In the genomic region with DNA sequence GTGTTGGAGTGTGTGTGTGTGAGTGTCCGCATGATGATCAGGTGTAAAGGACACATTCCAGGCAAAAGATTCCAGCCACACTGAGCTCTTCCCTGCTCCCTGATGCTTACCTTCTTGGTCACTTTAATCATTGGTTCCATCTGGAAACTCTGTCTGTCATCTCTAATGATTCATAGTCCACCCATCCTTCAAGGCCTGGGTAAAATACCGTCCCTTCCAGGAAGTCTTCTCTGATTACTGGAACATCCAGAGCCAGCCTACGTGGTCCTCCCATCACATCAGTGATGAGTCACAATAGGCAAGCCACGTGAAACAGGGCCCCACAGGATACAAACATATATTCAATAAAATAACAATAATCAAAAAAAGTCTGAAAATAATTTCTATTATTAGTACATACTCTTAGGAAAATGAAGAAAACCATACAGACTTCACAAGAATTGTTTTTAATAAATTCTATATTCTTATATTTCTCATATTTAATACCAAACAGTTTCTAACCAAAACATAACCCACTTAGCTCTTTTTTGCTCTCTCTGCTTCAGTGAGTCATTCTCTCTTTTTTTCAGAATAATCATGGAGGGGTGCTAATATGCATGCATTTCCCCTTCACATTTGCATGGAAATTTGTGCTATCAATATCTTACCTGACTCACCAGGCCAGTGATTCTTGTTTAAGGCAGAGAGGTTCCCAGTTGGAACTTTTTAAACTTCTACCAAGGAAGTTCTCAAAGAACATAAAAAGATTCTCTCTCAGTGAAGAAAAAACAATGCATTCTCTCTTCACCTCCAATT, we compare ENCODE assay signal across 17 cellular contexts.
DNase-seq lines count a peak whose midpoint lies in the region; ATAC-seq and TF ChIP-seq lines count a peak whose summit lies in the region.
"Had no signal": no experiment of that assay in that cellular context is flagged by ENCODE, and none has a peak within 500 bp of the region (broad histone marks: within the 10 kb centered on the region; RNA-seq: fewer than 3 reads in every experiment).

No MANE protein-coding gene starts in this region.

- H2AFZ ChIP-seq in GM23338, result 0 out of 2 replicates have a peak overlapping the region, but pooled peaks have one; percentile 69

- no peaks in the 10 kb centered on the region; the same call in 1 of the 2 replicates for H3K9me2 ChIP-seq in GM23338 (ENCODE audit: insufficient read depth)

- H4K20me1 ChIP-seq in GM23338 (replicated peaks; ENCODE audit: insufficient read depth), result no peaks in the 10 kb centered on the region

- H3K79me2 ChIP-seq in GM23338 (replicated peaks; ENCODE audit: insufficient read depth), result no peaks in the 10 kb centered on the region

- intact Hi-C loops in lower lobe of right lung (cut with DNase I), result no loop called here

- ATAC-seq in GM23338 (no peak), lower lobe of right lung (no peak), HG03378 (IDR thresholded peaks at IDR 0.05; ENCODE audit: unreplicated experiment) (no peak)
- ATAC-seq: A549 had no signal

- H3K4me3 Mint-ChIP-seq in GM23338, result no peak overlapping the region
- H3K4me3 Mint-ChIP-seq: CD14-positive monocyte; CD4-positive, alpha-beta memory T cell; H9; IgD-negative memory B cell had no signal

- TF ChIP-seq CTCF in GM23338 (conservative IDR thresholded peaks at IDR 0.05; ENCODE audit: low read depth in 2 of 2) (no peak), fibroblast of pulmonary artery (IDR thresholded peaks at IDR 0.05; ENCODE audit: low read length, missing control alignments) (no peak), lower lobe of right lung (IDR thresholded peaks at IDR 0.05) (no peak), GM13976 (IDR thresholded peaks at IDR 0.05; ENCODE audit: borderline replicate concordance, control extremely low read depth, extremely low read depth, insufficient read depth, missing control alignments) (no peak)

- no peaks in the 10 kb centered on the region for H3F3A ChIP-seq in GM23338 (replicated peaks; ENCODE audit: low read depth)

- H3K27me3 ChIP-seq in GM23338 (ENCODE audit: insufficient read depth) (no peaks in the 10 kb centered on the region), lower lobe of right lung (ENCODE audit: low read depth) (no peaks in the 10 kb centered on the region)

- H3K4me3 ChIP-seq in GM23338 (no peak overlapping the region), fibroblast of pulmonary artery (replicated peaks; ENCODE audit: low read depth, low read length) (no peak overlapping the region), lower lobe of right lung (no peak overlapping the region)
- H3K4me3 ChIP-seq: A549 had no signal

- DNase-seq in GM23338 (ENCODE audit: low spot score), result no peak
- peak; percentile 23 for DNase-seq in astrocyte of the hippocampus (ENCODE audit: low read depth, low spot score)
- peak; percentile 10 for DNase-seq in fibroblast of pulmonary artery (ENCODE audit: low read depth)
- DNase-seq in renal cortical epithelial cell (ENCODE audit: low read depth), result peak; percentile 56
- no peak for DNase-seq in lower lobe of right lung
- no peak for DNase-seq in GM13976 (ENCODE audit: low spot score)
- DNase-seq: AML-193, GOT3, H9, Karpas-422, KBM-7 had no signal

- H3K36me3 ChIP-seq in GM23338 (ENCODE audit: insufficient read depth) (no peaks in the 10 kb centered on the region), lower lobe of right lung (no peaks in the 10 kb centered on the region)

- H3K27ac ChIP-seq in GM23338 (ENCODE audit: low read depth) (no peak overlapping the region), lower lobe of right lung (no peak overlapping the region)
- H3K27ac ChIP-seq: A549, HL-60 had no signal

- H3K4me1 ChIP-seq in GM23338 (ENCODE audit: insufficient read depth) (no peaks in the 10 kb centered on the region), lower lobe of right lung (no peaks in the 10 kb centered on the region)
- H3K4me1 ChIP-seq: A549 had no signal

- H3K36me3 Mint-ChIP-seq in GM23338 (ENCODE audit: low read depth), result no peaks in the 10 kb centered on the region
- H3K36me3 Mint-ChIP-seq: CD14-positive monocyte; CD4-positive, alpha-beta memory T cell; IgD-negative memory B cell had no signal

- no peaks in the 10 kb centered on the region for H3K27me3 Mint-ChIP-seq in GM23338 (ENCODE audit: insufficient read depth, low read depth, poor library complexity)
- H3K27me3 Mint-ChIP-seq: CD4-positive, alpha-beta memory T cell; IgD-negative memory B cell had no signal

- H3K9me3 ChIP-seq in lower lobe of right lung, result no peaks in the 10 kb centered on the region
- H3K9me3 ChIP-seq: A549 had no signal

- no peak overlapping the region for H3K4me2 ChIP-seq in GM23338
- H3K4me2 ChIP-seq: A549 had no signal

- H3K4me1 Mint-ChIP-seq in GM23338, result peaks cover 9% of the 10 kb centered on the region
- H3K4me1 Mint-ChIP-seq: CD14-positive monocyte; CD4-positive, alpha-beta memory T cell; IgD-negative memory B cell had no signal

- in situ Hi-C loops in GM13976 (cut with MboI; ENCODE audit: low sequenced_read_pairs, unreplicated experiment), result no loop called here

- no peak overlapping the region for H3K27ac Mint-ChIP-seq in GM23338
- H3K27ac Mint-ChIP-seq: CD14-positive monocyte; CD4-positive, alpha-beta memory T cell; H9; IgD-negative memory B cell had no signal

- no peaks in the 10 kb centered on the region for H3K9me3 Mint-ChIP-seq in GM23338
- H3K9me3 Mint-ChIP-seq: H9 had no signal

TF ChIP-seq in GM23338, 12 proteins besides CTCF, POLR2A, EP300 and RAD21 (continues in another document):
- TF ChIP-seq, protein P1, sequence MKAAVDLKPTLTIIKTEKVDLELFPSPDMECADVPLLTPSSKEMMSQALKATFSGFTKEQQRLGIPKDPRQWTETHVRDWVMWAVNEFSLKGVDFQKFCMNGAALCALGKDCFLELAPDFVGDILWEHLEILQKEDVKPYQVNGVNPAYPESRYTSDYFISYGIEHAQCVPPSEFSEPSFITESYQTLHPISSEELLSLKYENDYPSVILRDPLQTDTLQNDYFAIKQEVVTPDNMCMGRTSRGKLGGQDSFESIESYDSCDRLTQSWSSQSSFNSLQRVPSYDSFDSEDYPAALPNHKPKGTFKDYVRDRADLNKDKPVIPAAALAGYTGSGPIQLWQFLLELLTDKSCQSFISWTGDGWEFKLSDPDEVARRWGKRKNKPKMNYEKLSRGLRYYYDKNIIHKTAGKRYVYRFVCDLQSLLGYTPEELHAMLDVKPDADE (IDR thresholded peaks at IDR 0.05), result no peak
- TF ChIP-seq JUNB (IDR thresholded peaks at IDR 0.05; ENCODE audit: unreplicated experiment), result no peak
- no peak for TF ChIP-seq STAT1 (IDR thresholded peaks at IDR 0.05; ENCODE audit: unreplicated experiment)
- no peak for TF ChIP-seq EZH2 (IDR thresholded peaks at IDR 0.05; ENCODE audit: low read depth, unreplicated experiment)
- TF ChIP-seq CREB1 (CRISPR knock-in tag; IDR thresholded peaks at IDR 0.05; ENCODE audit: low read depth), result no peak
- TF ChIP-seq, protein P2, sequence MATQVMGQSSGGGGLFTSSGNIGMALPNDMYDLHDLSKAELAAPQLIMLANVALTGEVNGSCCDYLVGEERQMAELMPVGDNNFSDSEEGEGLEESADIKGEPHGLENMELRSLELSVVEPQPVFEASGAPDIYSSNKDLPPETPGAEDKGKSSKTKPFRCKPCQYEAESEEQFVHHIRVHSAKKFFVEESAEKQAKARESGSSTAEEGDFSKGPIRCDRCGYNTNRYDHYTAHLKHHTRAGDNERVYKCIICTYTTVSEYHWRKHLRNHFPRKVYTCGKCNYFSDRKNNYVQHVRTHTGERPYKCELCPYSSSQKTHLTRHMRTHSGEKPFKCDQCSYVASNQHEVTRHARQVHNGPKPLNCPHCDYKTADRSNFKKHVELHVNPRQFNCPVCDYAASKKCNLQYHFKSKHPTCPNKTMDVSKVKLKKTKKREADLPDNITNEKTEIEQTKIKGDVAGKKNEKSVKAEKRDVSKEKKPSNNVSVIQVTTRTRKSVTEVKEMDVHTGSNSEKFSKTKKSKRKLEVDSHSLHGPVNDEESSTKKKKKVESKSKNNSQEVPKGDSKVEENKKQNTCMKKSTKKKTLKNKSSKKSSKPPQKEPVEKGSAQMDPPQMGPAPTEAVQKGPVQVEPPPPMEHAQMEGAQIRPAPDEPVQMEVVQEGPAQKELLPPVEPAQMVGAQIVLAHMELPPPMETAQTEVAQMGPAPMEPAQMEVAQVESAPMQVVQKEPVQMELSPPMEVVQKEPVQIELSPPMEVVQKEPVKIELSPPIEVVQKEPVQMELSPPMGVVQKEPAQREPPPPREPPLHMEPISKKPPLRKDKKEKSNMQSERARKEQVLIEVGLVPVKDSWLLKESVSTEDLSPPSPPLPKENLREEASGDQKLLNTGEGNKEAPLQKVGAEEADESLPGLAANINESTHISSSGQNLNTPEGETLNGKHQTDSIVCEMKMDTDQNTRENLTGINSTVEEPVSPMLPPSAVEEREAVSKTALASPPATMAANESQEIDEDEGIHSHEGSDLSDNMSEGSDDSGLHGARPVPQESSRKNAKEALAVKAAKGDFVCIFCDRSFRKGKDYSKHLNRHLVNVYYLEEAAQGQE (IDR thresholded peaks at IDR 0.05; ENCODE audit: unreplicated experiment), result no peak

Comparison
In these comparisons a context has a peak if more than half of its experiments do, and no peak if none do; other contexts are left out.
1. DNase-seq: peak in astrocyte of the hippocampus (single experiment), fibroblast of pulmonary artery (single experiment) and renal cortical epithelial cell (single experiment); none in GM23338 (single experiment), lower lobe of right lung (single experiment) and GM13976 (single experiment).